24 cellular contexts compared by ENCODE assay signal in genomic region chr4:141469392-141469791, GRCh38.
"Had no signal": no experiment of that assay in that cellular context is flagged by ENCODE, and none has a peak within 500 bp of the region (broad histone marks: within the 10 kb centered on the region; RNA-seq: fewer than 3 reads in every experiment).

No MANE protein-coding gene starts in this region.

- H2AFZ ChIP-seq: hepatocyte had no signal

- H3K27ac ChIP-seq: esophagus squamous epithelium, gastrocnemius medialis, hepatocyte, lower lobe of right lung, psoas muscle, sigmoid colon, spleen, testis, tibial artery had no signal

- H3K9me3 Mint-ChIP-seq: effector memory CD8-positive, alpha-beta T cell; nephron progenitor cell; stimulated activated memory B cell treated with anti-CD40 and anti-IgM and Interleukin-4, amounts not matched to agents 10 μg/mL and 1 μg/mL and 100 μg/mL, for 72 hours; type B pancreatic cell had no signal

- H3K36me3 ChIP-seq: esophagus squamous epithelium, gastrocnemius medialis, lower lobe of right lung, sigmoid colon, spleen, tibial artery had no signal

- DNase-seq: cortex of kidney; effector memory CD8-positive, alpha-beta T cell; erythroblast; esophagus squamous epithelium; gastrocnemius medialis; head of caudate nucleus; islet precursor cell; left ventricle myocardium superior; lower lobe of right lung; naive thymus-derived CD8-positive, alpha-beta T cell; nephron progenitor cell; nucleus accumbens; psoas muscle; right cardiac atrium; sigmoid colon; spleen; stimulated activated CD4-positive, alpha-beta T cell treated with anti-CD3 and anti-CD28 coated beads, Interleukin-4, amount 100 ng/mL, for 4 hours; stimulated activated naive CD8-positive, alpha-beta T cell treated with anti-CD3 and anti-CD28 coated beads, Interleukin-15, Interleukin-2, amounts not matched to agents 100 U/mL and 50 U/mL, for 24 hours; substantia nigra; testis; tibial artery had no signal

- H3K27me3 ChIP-seq: esophagus squamous epithelium, gastrocnemius medialis, hepatocyte, sigmoid colon, spleen, testis, tibial artery had no signal

- ATAC-seq: effector memory CD8-positive, alpha-beta T cell; gastrocnemius medialis; left ventricle myocardium superior; lower lobe of right lung; naive thymus-derived CD8-positive, alpha-beta T cell; psoas muscle; right cardiac atrium; stimulated activated memory B cell treated with anti-CD40 and anti-IgM and Interleukin-4, amounts not matched to agents 10 μg/mL and 1 μg/mL and 100 μg/mL, for 72 hours; stimulated activated naive CD8-positive, alpha-beta T cell treated with anti-CD3 and anti-CD28 coated beads, Interleukin-15, Interleukin-2, amounts not matched to agents 100 U/mL and 50 U/mL, for 24 hours had no signal

- H3K4me1 ChIP-seq: esophagus squamous epithelium, gastrocnemius medialis, lower lobe of right lung, psoas muscle, spleen, testis had no signal

- H3K4me3 Mint-ChIP-seq: effector memory CD8-positive, alpha-beta T cell; naive thymus-derived CD8-positive, alpha-beta T cell; nephron progenitor cell; stimulated activated memory B cell treated with anti-CD40 and anti-IgM and Interleukin-4, amounts not matched to agents 10 μg/mL and 1 μg/mL and 100 μg/mL, for 72 hours; type B pancreatic cell had no signal

- H3K27me3 Mint-ChIP-seq: stimulated activated memory B cell treated with anti-CD40 and anti-IgM and Interleukin-4, amounts not matched to agents 10 μg/mL and 1 μg/mL and 100 μg/mL, for 72 hours; type B pancreatic cell had no signal

- H3K79me2 ChIP-seq: hepatocyte had no signal

- H3K4me3 ChIP-seq: esophagus squamous epithelium, gastrocnemius medialis, hepatocyte, lower lobe of right lung, psoas muscle, sigmoid colon, spleen, testis, tibial artery had no signal

- H3K27ac Mint-ChIP-seq: effector memory CD8-positive, alpha-beta T cell; naive thymus-derived CD8-positive, alpha-beta T cell; nephron progenitor cell; stimulated activated memory B cell treated with anti-CD40 and anti-IgM and Interleukin-4, amounts not matched to agents 10 μg/mL and 1 μg/mL and 100 μg/mL, for 72 hours; type B pancreatic cell had no signal

- H3K4me2 ChIP-seq: hepatocyte had no signal

- H3K9me3 ChIP-seq: esophagus squamous epithelium, gastrocnemius medialis, lower lobe of right lung, psoas muscle, sigmoid colon, spleen, testis, tibial artery had no signal

- H3K4me1 Mint-ChIP-seq: naive thymus-derived CD8-positive, alpha-beta T cell; nephron progenitor cell; stimulated activated memory B cell treated with anti-CD40 and anti-IgM and Interleukin-4, amounts not matched to agents 10 μg/mL and 1 μg/mL and 100 μg/mL, for 72 hours had no signal

- H3K36me3 Mint-ChIP-seq: naive thymus-derived CD8-positive, alpha-beta T cell; stimulated activated memory B cell treated with anti-CD40 and anti-IgM and Interleukin-4, amounts not matched to agents 10 μg/mL and 1 μg/mL and 100 μg/mL, for 72 hours; type B pancreatic cell had no signal
